In the genomic region with DNA sequence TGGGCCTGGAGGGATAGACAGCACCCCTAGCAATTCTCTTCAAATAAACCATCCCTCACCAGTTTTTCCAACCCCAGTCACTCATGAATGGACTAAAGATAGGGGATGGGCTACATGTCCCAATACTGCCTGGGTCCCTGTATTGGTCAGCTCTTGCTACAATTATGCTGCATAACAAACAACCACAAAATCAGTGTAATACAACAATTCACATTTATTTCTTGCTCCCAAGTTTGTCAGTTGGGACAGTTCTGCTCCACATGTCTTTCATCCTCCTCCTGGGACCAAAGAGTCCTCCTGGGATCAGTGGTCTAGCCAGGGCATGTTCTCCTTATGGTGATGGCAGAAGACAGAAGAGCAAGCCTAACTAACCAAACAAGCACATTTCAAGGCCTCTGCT, we compare ENCODE assay signal across 27 cellular contexts.
"Had no signal": no experiment of that assay in that cellular context is flagged by ENCODE, and none has a peak within 500 bp of the region (broad histone marks: within the 10 kb centered on the region; RNA-seq: fewer than 3 reads in every experiment).

No MANE protein-coding gene starts in this region.

- DNase-seq: stimulated activated CD4-positive, alpha-beta T cell treated with anti-CD3 and anti-CD28 coated beads, Interleukin-2, amount 100 ng/mL, for 48 hours; stimulated activated CD4-positive, alpha-beta T cell treated with anti-CD3 and anti-CD28 coated beads, Interleukin-4, amount 100 ng/mL, for 1 hour; stimulated activated CD4-positive, alpha-beta T cell treated with anti-CD3 and anti-CD28 coated beads, Interleukin-4, amount 100 ng/mL, for 24 hours; stimulated activated CD4-positive, alpha-beta T cell treated with anti-CD3 and anti-CD28 coated beads, Interleukin-4, amount 100 ng/mL, for 4 hours; stimulated activated CD8-positive, alpha-beta memory T cell treated with anti-CD3 and anti-CD28 coated beads, Interleukin-4, amount 100 ng/mL, for 48 hours; stimulated activated naive B cell treated with anti-CD40 and anti-IgM and Interleukin-4, amounts not matched to agents 10 μg/mL and 1 μg/mL and 100 μg/mL, for 72 hours; stimulated activated naive CD4-positive, alpha-beta T cell; stimulated activated naive CD4-positive, alpha-beta T cell treated with Interleukin-2 at 50 U/mL for 16 hours; stimulated activated naive CD8-positive, alpha-beta T cell treated with anti-CD3 and anti-CD28 coated beads, Interleukin-15, amount 100 ng/mL, for 72 hours; stimulated activated naive CD8-positive, alpha-beta T cell treated with anti-CD3 and anti-CD28 coated beads, Interleukin-15, Interleukin-2, amounts not matched to agents 100 U/mL and 50 U/mL, for 24 hours; stomach; substantia nigra; testis; thyroid gland; tibial artery; transverse colon; trophoblast cell; upper lobe of left lung; upper lobe of right lung; uterus had no signal

- H3K9me3 ChIP-seq: stomach, suprapubic skin, testis, thoracic aorta, thyroid gland, tibial artery, tibial nerve, transverse colon, upper lobe of left lung, upper lobe of right lung, uterus, vagina had no signal

- H3K27me3 ChIP-seq: stomach, suprapubic skin, testis, thyroid gland, tibial nerve, transverse colon, upper lobe of left lung, upper lobe of right lung, uterus, vagina had no signal

- H3K27ac ChIP-seq: stomach, suprapubic skin, testis, thoracic aorta, thyroid gland, tibial artery, tibial nerve, transverse colon, upper lobe of left lung, upper lobe of right lung, uterus, vagina had no signal

- ATAC-seq: stimulated activated effector memory CD8-positive, alpha-beta T cell treated with anti-CD3 and anti-CD28 coated beads, Interleukin-12 subunit alpha, Interleukin-12 subunit beta, amount 100 ng/mL, for 72 hours; stimulated activated memory B cell treated with anti-CD40 and anti-IgM and Interleukin-4, amounts not matched to agents 10 μg/mL and 1 μg/mL and 100 μg/mL, for 72 hours; stimulated activated naive B cell treated with anti-CD40 and anti-IgM and Interleukin-4, amounts not matched to agents 10 μg/mL and 1 μg/mL and 100 μg/mL, for 72 hours; stimulated activated naive CD8-positive, alpha-beta T cell treated with anti-CD3 and anti-CD28 coated beads, Interleukin-15, amount 100 ng/mL, for 72 hours; stimulated activated naive CD8-positive, alpha-beta T cell treated with anti-CD3 and anti-CD28 coated beads, Interleukin-15, Interleukin-2, amounts not matched to agents 100 U/mL and 50 U/mL, for 24 hours; upper lobe of right lung had no signal

- H3K36me3 ChIP-seq: stomach, suprapubic skin, thoracic aorta, thyroid gland, tibial artery, tibial nerve, transverse colon, upper lobe of left lung, upper lobe of right lung, uterus, vagina had no signal

- H3K4me3 ChIP-seq: stomach, suprapubic skin, testis, thoracic aorta, thyroid gland, tibial artery, tibial nerve, transverse colon, upper lobe of left lung, upper lobe of right lung, uterus, vagina had no signal

- FAIRE-seq: urothelium cell line had no signal

- H3K4me1 ChIP-seq: upper lobe of right lung, uterus had no signal
